In genomic region chr4:87521757-87522374, GRCh38 we compare ENCODE assay signal across 1 cellular context.
TF ChIP-seq lines count a peak whose summit lies in the region.

No MANE protein-coding gene starts in this region.

TF ChIP-seq in HEK293, 187 proteins besides CTCF, POLR2A, EP300 and RAD21 (continued from another document and continues in another):
- 0 out of 2 replicates have a peak, but pooled peaks have one; percentile 11 for TF ChIP-seq ZNF513 (tag by site-specific recombination; IDR thresholded peaks at IDR 0.05)
- no peak for TF ChIP-seq ATF2 (tag by site-specific recombination; IDR thresholded peaks at IDR 0.05; ENCODE audit: low read depth)
- TF ChIP-seq ZNF324 (tag by site-specific recombination; IDR thresholded peaks at IDR 0.05) = 0 out of 2 replicates have a peak, but pooled peaks have one; percentile 26
- TF ChIP-seq ZNF660 (tag by site-specific recombination; IDR thresholded peaks at IDR 0.05) = 0 out of 2 replicates have a peak, but pooled peaks have one; percentile 29
- TF ChIP-seq ZNF394 (tag by site-specific recombination; IDR thresholded peaks at IDR 0.05; ENCODE audit: borderline replicate concordance) = peak; percentile 47; the same call in 1 of the 2 replicates
- peak; percentile 27; the same call in 1 of the 2 replicates for TF ChIP-seq WT1 (tag by site-specific recombination; IDR thresholded peaks at IDR 0.05)
- TF ChIP-seq ZNF24 (tag by site-specific recombination; IDR thresholded peaks at IDR 0.05) = peak; percentile 72
- TF ChIP-seq ZNF362 (tag by site-specific recombination; IDR thresholded peaks at IDR 0.05) = peak; percentile 56; the same call in 1 of the 2 replicates
- TF ChIP-seq PRDM10 (tag by site-specific recombination; IDR thresholded peaks at IDR 0.05) = peak; percentile 67
- peak; percentile 59; the same call in 1 of the 2 replicates for TF ChIP-seq MYNN (tag by site-specific recombination; IDR thresholded peaks at IDR 0.05; ENCODE audit: borderline replicate concordance)
- TF ChIP-seq ZBTB49 (tag by site-specific recombination; IDR thresholded peaks at IDR 0.05; ENCODE audit: low read depth) = no peak
- TF ChIP-seq KLF10 (tag by site-specific recombination; IDR thresholded peaks at IDR 0.05) = peak; percentile 43; the same call in 1 of the 2 replicates
- no peak for TF ChIP-seq REST (tag by site-specific recombination; IDR thresholded peaks at IDR 0.05)
- TF ChIP-seq ZNF10 (tag by site-specific recombination; IDR thresholded peaks at IDR 0.05) = peak; percentile 73; the same call in 1 of the 2 replicates
- TF ChIP-seq REPIN1 (tag by site-specific recombination; IDR thresholded peaks at IDR 0.05; ENCODE audit: low read depth) = no peak
- peak; percentile 11; the same call in 1 of the 2 replicates for TF ChIP-seq TRIM28 (IDR thresholded peaks at IDR 0.05; ENCODE audit: borderline replicate concordance, low read length)
- 0 out of 2 replicates have a peak, but pooled peaks have one; percentile 28 for TF ChIP-seq ZBTB44 (tag by site-specific recombination; IDR thresholded peaks at IDR 0.05)
- TF ChIP-seq KLF8 (tag by site-specific recombination; IDR thresholded peaks at IDR 0.05) = peak; percentile 83
- peak; percentile 14; the same call in 1 of the 2 replicates for TF ChIP-seq ZNF398 (tag by site-specific recombination; IDR thresholded peaks at IDR 0.05)
- 0 out of 2 replicates have a peak, but pooled peaks have one; percentile 15 for TF ChIP-seq PRDM4 (tag by site-specific recombination; IDR thresholded peaks at IDR 0.05)
- no peak for TF ChIP-seq ZNF311 (tag by site-specific recombination; IDR thresholded peaks at IDR 0.05; ENCODE audit: borderline replicate concordance)
- peak; percentile 77 for TF ChIP-seq INSM2 (tag by site-specific recombination; IDR thresholded peaks at IDR 0.05)
- TF ChIP-seq ZNF449 (tag by site-specific recombination; IDR thresholded peaks at IDR 0.05) = peak; percentile 22; the same call in 1 of the 2 replicates
- TF ChIP-seq ZNF274 (IDR thresholded peaks at IDR 0.05; ENCODE audit: low read length) = no peak
- TF ChIP-seq ZNF274 (tag by site-specific recombination; IDR thresholded peaks at IDR 0.05; ENCODE audit: borderline replicate concordance) = no peak
